In genomic region chr11:8917157-8917820, GRCh38 we compare ENCODE assay signal across 10 cellular contexts. TPM values are rescaled to one million over a fixed set of nuclear protein-coding genes. Genes with fewer than 3 reads are reported as not detected.
DNase-seq lines count a peak whose midpoint lies in the region; ATAC-seq, FAIRE-seq and TF ChIP-seq lines count a peak whose summit lies in the region.
"Had no signal": no experiment of that assay in that cellular context is flagged by ENCODE, and none has a peak within 500 bp of the region (broad histone marks: within the 10 kb centered on the region; RNA-seq: fewer than 3 reads in every experiment).

No MANE protein-coding gene starts in this region.

- H3K27me3 ChIP-seq in GM12878 (replicated peaks in 1 of 2; ENCODE audit: control insufficient read depth in 2 of 2, insufficient read depth in 2 of 2, low read length in 1 of 2) (no peaks in the 10 kb centered on the region), hepatocyte (no peaks in the 10 kb centered on the region)
- H3K27me3 ChIP-seq: dorsolateral prefrontal cortex had no signal

- H3K79me2 ChIP-seq in GM12878 (ENCODE audit: control insufficient read depth, insufficient read depth, low read length): peaks cover 3% of the 10 kb centered on the region
- peaks cover 19% of the 10 kb centered on the region for H3K79me2 ChIP-seq in hepatocyte

- SMC1A ChIA-PET in GM12878 (lab: Charles Lee; ENCODE audit: uncharacterized antibody, unreplicated experiment): interaction anchor here (1.1 to 2.2 kb wide), 3 partner anchors 37 to 44 kb away, joined by 3 to 8 read pairs (median 5); no protein-coding TSS in a partner anchor

- POLR2A ChIA-PET in GM12878 (lab: Charles Lee): interaction anchor here (0.5 to 0.7 kb wide), 2 partner anchors 43 to 221 kb away, joined by 3 to 4 read pairs; no protein-coding TSS in a partner anchor
- POLR2A ChIA-PET in GM10248 (lab: Yijun Ruan, JAX): no interaction called here

- no peak for TF ChIP-seq CTCF in GM12878 (IDR thresholded peaks at IDR 0.05 in 2 of 3, conservative IDR thresholded peaks at IDR 0.05 in 1 of 3; ENCODE audit: control insufficient read depth in 2 of 3, extremely low read depth in 1 of 3, insufficient read depth in 1 of 3, low read depth in 3 of 3, low read length in 3 of 3)
- no peak for TF ChIP-seq CTCF in hepatocyte (IDR thresholded peaks at IDR 0.05; ENCODE audit: poor library complexity)
- TF ChIP-seq CTCF in GM10248 (IDR thresholded peaks at IDR 0.05; ENCODE audit: control extremely low read depth, extremely low read depth, low read depth, missing control alignments): no peak

- DNase-seq in HCEC 1CT (peak; percentile 87), GM12878 (ENCODE audit: low read depth, low spot score) (no peak), hepatocyte (ENCODE audit: low spot score) (peak; percentile 62), smooth muscle cell of the brain vasculature (ENCODE audit: low read depth, low spot score) (peak; percentile 85), superior temporal gyrus (ENCODE audit: extremely low spot score) (no peak), GM10248 (ENCODE audit: extremely low spot score) (no peak)
- DNase-seq: T-helper 17 cell had no signal

- TF ChIP-seq RAD21 in GM12878 (IDR thresholded peaks at IDR 0.05; ENCODE audit: insufficient read depth, low read depth, low read length): no peak

- in situ Hi-C loops in GM12878 (cut with MboI): no loop called here

- H3K4me3 ChIP-seq in GM12878: no peak overlapping the region
- no peak overlapping the region for H3K4me3 ChIP-seq in hepatocyte

- 87% methylated on average over 5 of the region's 5 CpGs for WGBS in GM12878 (ENCODE audit: insufficient coverage, insufficient replicate concordance, low lambda C conversion rate, missing lambda C conversion rate)
- 50% methylated on average over 5 of the region's 5 CpGs for WGBS in hepatocyte (ENCODE audit: low lambda C conversion rate, missing lambda C conversion rate)

- peaks cover 16% of the 10 kb centered on the region for H3K4me1 ChIP-seq in GM12878 (ENCODE audit: control insufficient read depth, insufficient read depth, low read length)
- H3K4me1 ChIP-seq in hepatocyte (ENCODE audit: insufficient read depth): peaks cover 22% of the 10 kb centered on the region

- no peak for FAIRE-seq in GM12878 (lab: Jason Lieb, UNC)

- H2AFZ ChIP-seq in GM12878 (ENCODE audit: control insufficient read depth, low read depth, low read length) (no peak overlapping the region), hepatocyte (no peak overlapping the region)

- peak overlapping the region; percentile 22 for H3K4me2 ChIP-seq in GM12878 (ENCODE audit: control insufficient read depth, insufficient read depth)
- H3K4me2 ChIP-seq in hepatocyte: peak overlapping the region; percentile 59

- H3K27ac ChIP-seq in GM12878 (ENCODE audit: control insufficient read depth, insufficient read depth) (peak overlapping the region; percentile 21; the same call in 1 of the 2 replicates), hepatocyte (peak overlapping the region; percentile 79)

- no peak for TF ChIP-seq POLR2A in GM12878 (IDR thresholded peaks at IDR 0.05; ENCODE audit: low read depth, low read length)

- H4K20me1 ChIP-seq in GM12878 (ENCODE audit: control insufficient read depth, insufficient read depth) (no peaks in the 10 kb centered on the region), hepatocyte (ENCODE audit: insufficient read depth, poor library complexity, severe bottlenecking) (no peaks in the 10 kb centered on the region)

- intact Hi-C loops in GM12878 (cut with micrococcal nuclease; ENCODE audit: unreplicated experiment): no loop called here

- CTCF ChIA-PET in GM12878 (lab: Yijun Ruan, JAX) (interaction anchor here (0.8 to 4.0 kb wide), 4 partner anchors 42 to 590 kb away, joined by 3 to 16 read pairs (median 8); no protein-coding TSS in a partner anchor), GM10248 (lab: Yijun Ruan, JAX) (no interaction called here)

- H3K9me3 ChIP-seq in GM12878 (replicated peaks; ENCODE audit: control insufficient read depth, insufficient read depth, low read length) (no peaks in the 10 kb centered on the region), hepatocyte (ENCODE audit: low read depth) (no peaks in the 10 kb centered on the region)

- no peaks in the 10 kb centered on the region for H3K9me2 ChIP-seq in hepatocyte (replicated peaks; ENCODE audit: insufficient read depth)

- ATAC-seq in GM12878 (no peak), HG03571 (IDR thresholded peaks at IDR 0.05; ENCODE audit: unreplicated experiment) (no peak), HG02798 (IDR thresholded peaks at IDR 0.05; ENCODE audit: poor library complexity, unreplicated experiment) (no peak)
- ATAC-seq: T-helper 17 cell had no signal

- no peak for TF ChIP-seq EP300 in GM12878 (IDR thresholded peaks at IDR 0.05; ENCODE audit: borderline replicate concordance in 1 of 2, control insufficient read depth in 1 of 2, low read depth in 2 of 2, low read length in 2 of 2)

- no peak overlapping the region; the same call in 1 of the 2 replicates for H3K9ac ChIP-seq in GM12878 (ENCODE audit: control insufficient read depth, insufficient read depth, low read length)

- BruUV-seq in GM12878 (replicated peaks; lab: Mats Ljungman, UMichigan): no TSS peak

- RAD21 ChIA-PET in GM12878 (lab: Charles Lee; ENCODE audit: unreplicated experiment): interaction anchor here (0.8 to 1.3 kb wide), 2 partner anchors 42 to 220 kb away, joined by 3 to 6 read pairs; no protein-coding TSS in a partner anchor

- H3K36me3 ChIP-seq in GM12878 (ENCODE audit: control insufficient read depth in 2 of 2, insufficient read depth in 2 of 2, low read length in 1 of 2) (peaks cover 1 to 19% of the 10 kb centered on the region in 2 experiments; a peak in 3 of 4 replicates), hepatocyte (replicated peaks; ENCODE audit: insufficient read depth, low read depth) (no peaks in the 10 kb centered on the region)

RNA-seq across cellular contexts. Expression of gene AKIP1, which starts 6.3 kb away (rescaled TPM):
- 12.3 and 18.0 TPM in 2 replicates for total RNA-seq in GM12878 (2013; cell fraction: nucleolus; rRNA removed)
- 31.7 and 36.5 TPM in 2 replicates for total RNA-seq in GM12878 (2014; rRNA removed)
- 21.5 and 23.3 TPM in 2 replicates for total RNA-seq in GM12878 (2014; rRNA removed; fragmentation: Illumina TruSeq; extraction: Trizol)
- total RNA-seq in GM12878 (2021): 27.1 and 30.4 TPM in 2 replicates
- polyA plus RNA-seq in GM12878 (2011; ENCODE audit: low read depth): 12.8 TPM
- 30.7 and 33.1 TPM in 2 replicates for polyA plus RNA-seq in GM12878 (2011; rRNA removed)
- polyA plus RNA-seq in GM12878 (2011; cell fraction: cytosol; rRNA removed): 29.6 and 30.8 TPM in 2 replicates
- 10.6 and 12.4 TPM in 2 replicates for polyA plus RNA-seq in GM12878 (2011; cell fraction: nucleus; rRNA removed)
- 16.5 and 19.9 TPM in 2 replicates for polyA plus RNA-seq in GM12878 (2012)
- polyA plus RNA-seq in GM12878 (2014; fragmentation: Illumina TruSeq; extraction: Trizol): 22.1 and 30.6 TPM in 2 replicates
- 10 to 100 TPM in 1 of 2 experiments, 1 to 10 TPM in 1; 5.1 to 14.7 TPM for polyA plus RNA-seq in GM12878 (2014; fragmentation: Nextera tagmentation; extraction: Ambion mirVana)
- 32.0 and 36.2 TPM in 2 replicates for polyA plus RNA-seq in GM12878 (2014; rRNA removed)
- polyA plus RNA-seq in GM12878 (2016; fragmentation: Nextera tagmentation; extraction: Ambion mirVana): 10 to 100 TPM; 38.0 to 38.9 TPM
- 8.7 and 9.1 TPM in 2 replicates for polyA minus RNA-seq in GM12878 (2011; rRNA and poly(A)+ RNA removed)
- polyA minus RNA-seq in GM12878 (2011; cell fraction: cytosol; rRNA and poly(A)+ RNA removed): 10.3 and 15.2 TPM in 2 replicates
- 3.6 and 6.6 TPM in 2 replicates for polyA minus RNA-seq in GM12878 (2011; cell fraction: nucleus; rRNA and poly(A)+ RNA removed)
- total RNA-seq in hepatocyte: 26.6 and 32.2 TPM in 2 replicates
- polyA plus RNA-seq in hepatocyte: 31.3 and 41.1 TPM in 2 replicates

RNA-seq across cellular contexts. Expression of gene C11orf16, which starts 15.5 kb away (rescaled TPM):
- not detected in 2 replicates for total RNA-seq in GM12878 (2013; cell fraction: nucleolus; rRNA removed)
- not detected in 2 replicates for total RNA-seq in GM12878 (2014; rRNA removed)
- total RNA-seq in GM12878 (2014; rRNA removed; fragmentation: Illumina TruSeq; extraction: Trizol): not detected in 2 replicates
- not detected in 2 replicates for total RNA-seq in GM12878 (2021)
- not detected for polyA plus RNA-seq in GM12878 (2011; ENCODE audit: low read depth)
- not detected in 2 replicates for polyA plus RNA-seq in GM12878 (2011; rRNA removed)
- polyA plus RNA-seq in GM12878 (2011; cell fraction: cytosol; rRNA removed): not detected in 2 replicates
- not detected in 2 replicates for polyA plus RNA-seq in GM12878 (2011; cell fraction: nucleus; rRNA removed)
- polyA plus RNA-seq in GM12878 (2012): not detected in 2 replicates
- not detected in 2 replicates for polyA plus RNA-seq in GM12878 (2014; fragmentation: Illumina TruSeq; extraction: Trizol)
- under 1 TPM in 1 of 2 experiments, not detected in 1; 0.05 TPM for polyA plus RNA-seq in GM12878 (2014; fragmentation: Nextera tagmentation; extraction: Ambion mirVana)
- not detected in 2 replicates for polyA plus RNA-seq in GM12878 (2014; rRNA removed)
- polyA plus RNA-seq in GM12878 (2016; fragmentation: Nextera tagmentation; extraction: Ambion mirVana): under 1 TPM; 0.32 to 0.39 TPM
- not detected in 2 replicates for polyA minus RNA-seq in GM12878 (2011; rRNA and poly(A)+ RNA removed)
- not detected in 2 replicates for polyA minus RNA-seq in GM12878 (2011; cell fraction: cytosol; rRNA and poly(A)+ RNA removed)
- polyA minus RNA-seq in GM12878 (2011; cell fraction: nucleus; rRNA and poly(A)+ RNA removed): not detected in 2 replicates
- total RNA-seq in hepatocyte: 0.08 TPM in 1 of 2 replicates, not detected in the other
- not detected in 2 replicates for polyA plus RNA-seq in hepatocyte
- total RNA-seq: dorsolateral prefrontal cortex, T-helper 17 cell had no signal

RNA-seq across cellular contexts. Expression of gene ASCL3, which starts 25.5 kb away (rescaled TPM):
- not detected in 2 replicates for total RNA-seq in GM12878 (2013; cell fraction: nucleolus; rRNA removed)
- total RNA-seq in GM12878 (2014; rRNA removed) (not detected in 2 replicates), GM12878 (2014; rRNA removed; fragmentation: Illumina TruSeq; extraction: Trizol) (not detected in 2 replicates), GM12878 (2021) (not detected in 2 replicates), hepatocyte (not detected in 2 replicates)
- not detected for polyA plus RNA-seq in GM12878 (2011; ENCODE audit: low read depth)
- polyA plus RNA-seq in GM12878 (2011; rRNA removed) (not detected in 2 replicates), GM12878 (2014; fragmentation: Illumina TruSeq; extraction: Trizol) (not detected in 2 replicates), GM12878 (2014; fragmentation: Nextera tagmentation; extraction: Ambion mirVana) (not detected), GM12878 (2014; rRNA removed) (not detected in 2 replicates), GM12878 (2016; fragmentation: Nextera tagmentation; extraction: Ambion mirVana) (not detected), hepatocyte (not detected in 2 replicates)
- polyA plus RNA-seq in GM12878 (2011; cell fraction: cytosol; rRNA removed): not detected in 2 replicates
- polyA plus RNA-seq in GM12878 (2011; cell fraction: nucleus; rRNA removed): not detected in 2 replicates
- polyA plus RNA-seq in GM12878 (2012): not detected in 2 replicates
- not detected in 2 replicates for polyA minus RNA-seq in GM12878 (2011; rRNA and poly(A)+ RNA removed)
- polyA minus RNA-seq in GM12878 (2011; cell fraction: cytosol; rRNA and poly(A)+ RNA removed): not detected in 2 replicates
- not detected in 2 replicates for polyA minus RNA-seq in GM12878 (2011; cell fraction: nucleus; rRNA and poly(A)+ RNA removed)
- total RNA-seq: dorsolateral prefrontal cortex, T-helper 17 cell had no signal

RNA-seq across cellular contexts. Expression of gene TMEM9B, which starts 47.0 kb away (rescaled TPM):
- total RNA-seq in GM12878 (2013; cell fraction: nucleolus; rRNA removed): 25.6 and 28.7 TPM in 2 replicates
- total RNA-seq in GM12878 (2014; rRNA removed) (31.2 and 33.8 TPM in 2 replicates), GM12878 (2014; rRNA removed; fragmentation: Illumina TruSeq; extraction: Trizol) (28.1 and 28.7 TPM in 2 replicates), GM12878 (2021) (20.8 and 23.1 TPM in 2 replicates), hepatocyte (47.4 and 47.7 TPM in 2 replicates)
- polyA plus RNA-seq in GM12878 (2011; ENCODE audit: low read depth): 20.5 TPM
- polyA plus RNA-seq in GM12878 (2011; rRNA removed) (43.6 and 55.7 TPM in 2 replicates), GM12878 (2014; fragmentation: Illumina TruSeq; extraction: Trizol) (33.2 and 41.0 TPM in 2 replicates), GM12878 (2014; fragmentation: Nextera tagmentation; extraction: Ambion mirVana) (10 to 100 TPM; 11.5 to 16.6 TPM), GM12878 (2014; rRNA removed) (24.3 and 26.4 TPM in 2 replicates), GM12878 (2016; fragmentation: Nextera tagmentation; extraction: Ambion mirVana) (10 to 100 TPM; 48.0 to 54.0 TPM), hepatocyte (64.9 and 69.6 TPM in 2 replicates)
- polyA plus RNA-seq in GM12878 (2011; cell fraction: cytosol; rRNA removed): 20.3 and 22.4 TPM in 2 replicates
- 11.0 TPM in 2 replicates for polyA plus RNA-seq in GM12878 (2011; cell fraction: nucleus; rRNA removed)
- polyA plus RNA-seq in GM12878 (2012): 21.4 and 32.5 TPM in 2 replicates
- polyA minus RNA-seq in GM12878 (2011; rRNA and poly(A)+ RNA removed): 19.4 and 23.4 TPM in 2 replicates
- 5.9 and 8.7 TPM in 2 replicates for polyA minus RNA-seq in GM12878 (2011; cell fraction: cytosol; rRNA and poly(A)+ RNA removed)
- 5.4 and 9.4 TPM in 2 replicates for polyA minus RNA-seq in GM12878 (2011; cell fraction: nucleus; rRNA and poly(A)+ RNA removed)

Comparison
In these comparisons a context has a peak if more than half of its experiments do, and no peak if none do; other contexts are left out.
1. DNase-seq: peak in HCEC 1CT (single experiment), hepatocyte (single experiment) and smooth muscle cell of the brain vasculature (single experiment); none in GM12878 (single experiment), superior temporal gyrus (single experiment) and GM10248 (single experiment).